Comparison of ENCODE assay signal across 21 cellular contexts in genomic region chr10:77866598-77866997, GRCh38. TPM values are rescaled to one million over a fixed set of nuclear protein-coding genes. Genes with fewer than 3 reads are reported as not detected.
DNase-seq lines count a peak whose midpoint lies in the region; ATAC-seq and TF ChIP-seq lines count a peak whose summit lies in the region.
"Had no signal": no experiment of that assay in that cellular context is flagged by ENCODE, and none has a peak within 500 bp of the region (broad histone marks: within the 10 kb centered on the region; RNA-seq: fewer than 3 reads in every experiment).

No MANE protein-coding gene starts in this region.

- peak overlapping the region in 1 of 3 donors; percentile 1 for H3K4me3 ChIP-seq in breast epithelium
- no peak overlapping the region for H3K4me3 ChIP-seq in mesodermal cell (ENCODE audit: extremely low read depth, insufficient read depth, low read length, poor library complexity, severe bottlenecking)
- H3K4me3 ChIP-seq: A549, colonic mucosa, heart left ventricle, left lung, neural progenitor cell had no signal

- H3K36me3 Mint-ChIP-seq in activated naive CD8-positive, alpha-beta T cell treated with anti-CD3 and anti-CD28 coated beads, Interleukin-2, amount 50 U/mL, for 24 hours (ENCODE audit: low read depth): no peaks in the 10 kb centered on the region
- no peaks in the 10 kb centered on the region for H3K36me3 Mint-ChIP-seq in activated naive CD8-positive, alpha-beta T cell treated with anti-CD3 and anti-CD28 coated beads for 36 hours

- no peak overlapping the region for H3K4me3 Mint-ChIP-seq in activated naive CD8-positive, alpha-beta T cell treated with anti-CD3 and anti-CD28 coated beads, Interleukin-2, amount 50 U/mL, for 24 hours
- H3K4me3 Mint-ChIP-seq in activated naive CD8-positive, alpha-beta T cell treated with anti-CD3 and anti-CD28 coated beads for 36 hours: no peak overlapping the region
- H3K4me3 Mint-ChIP-seq: B cell, neural progenitor cell had no signal

- 96% methylated on average over 3 of the region's 3 CpGs; no CpG with 5 or more reads in 1 of the 2 experiments for WGBS in mesodermal cell (ENCODE audit: insufficient coverage in 2 of 2), 2 experiments

- ATAC-seq in activated naive CD8-positive, alpha-beta T cell treated with anti-CD3 and anti-CD28 coated beads, Interleukin-2, amount 50 U/mL, for 24 hours: peak; percentile 12
- ATAC-seq in GM18867 (IDR thresholded peaks at IDR 0.05; ENCODE audit: unreplicated experiment): no peak
- ATAC-seq: heart left ventricle, SK-N-SH treated with all-trans-retinoic acid at 6 μM for 48 hours had no signal

- H3K27ac Mint-ChIP-seq in activated naive CD8-positive, alpha-beta T cell treated with anti-CD3 and anti-CD28 coated beads, Interleukin-2, amount 50 U/mL, for 24 hours: no peak overlapping the region
- no peak overlapping the region for H3K27ac Mint-ChIP-seq in activated naive CD8-positive, alpha-beta T cell treated with anti-CD3 and anti-CD28 coated beads for 36 hours
- H3K27ac Mint-ChIP-seq: B cell, neural progenitor cell had no signal

- no peak for DNase-seq in activated naive CD8-positive, alpha-beta T cell treated with anti-CD3 and anti-CD28 coated beads, Interleukin-2, amount 50 U/mL, for 24 hours
- no peak for DNase-seq in activated naive CD8-positive, alpha-beta T cell treated with anti-CD3 and anti-CD28 coated beads for 36 hours
- no peak for DNase-seq in breast epithelium (ENCODE audit: low spot score in 2 of 2)
- no peak for DNase-seq in NCI-H2196 treated with DMSO at 0.1 percent for 48 hours (lab: John Stamatoyannopoulos, UW; ENCODE audit: unreplicated experiment)
- no peak for DNase-seq in NCI-H524 treated with DMSO at 0.1 percent for 48 hours (lab: John Stamatoyannopoulos, UW)
- no peak for DNase-seq in DMS114 treated with DMSO at 0.1 percent for 48 hours (lab: John Stamatoyannopoulos, UW; ENCODE audit: unreplicated experiment)
- DNase-seq: activated effector memory CD4-positive, alpha-beta T cell treated with Interleukin-2 at 50 U/mL for 16 hours; DMS53; GF-D8; heart left ventricle; left lung; NCI-H187 treated with DMSO at 0.1 percent for 48 hours; WERI-Rb-1 had no signal

- no peak for TF ChIP-seq CTCF in breast epithelium (IDR thresholded peaks at IDR 0.05)

- H3K27me3 Mint-ChIP-seq in activated naive CD8-positive, alpha-beta T cell treated with anti-CD3 and anti-CD28 coated beads, Interleukin-2, amount 50 U/mL, for 24 hours: no peaks in the 10 kb centered on the region
- peaks cover 2% of the 10 kb centered on the region for H3K27me3 Mint-ChIP-seq in activated naive CD8-positive, alpha-beta T cell treated with anti-CD3 and anti-CD28 coated beads for 36 hours
- H3K27me3 Mint-ChIP-seq: B cell, progenitor cell of endocrine pancreas had no signal

- H3K4me1 ChIP-seq in breast epithelium (peaks cover 42 to 47% of the 10 kb centered on the region in 2 donors), mesodermal cell (ENCODE audit: control insufficient read depth, insufficient read depth, low read length, poor library complexity, severe bottlenecking) (peaks cover 41% of the 10 kb centered on the region)
- H3K4me1 ChIP-seq: A549, colonic mucosa, left lung had no signal

- no peaks in the 10 kb centered on the region for H3K9me3 Mint-ChIP-seq in activated naive CD8-positive, alpha-beta T cell treated with anti-CD3 and anti-CD28 coated beads, Interleukin-2, amount 50 U/mL, for 24 hours
- H3K9me3 Mint-ChIP-seq in activated naive CD8-positive, alpha-beta T cell treated with anti-CD3 and anti-CD28 coated beads for 36 hours: no peaks in the 10 kb centered on the region
- H3K9me3 Mint-ChIP-seq: neural progenitor cell had no signal

- no peaks in the 10 kb centered on the region for H3K27me3 ChIP-seq in breast epithelium
- H3K27me3 ChIP-seq: colonic mucosa, heart left ventricle, left lung, neural progenitor cell had no signal

- no peaks in the 10 kb centered on the region for H3K36me3 ChIP-seq in breast epithelium
- peaks cover 69% of the 10 kb centered on the region for H3K36me3 ChIP-seq in mesodermal cell (ENCODE audit: control insufficient read depth, insufficient read depth, low read length)
- H3K36me3 ChIP-seq: colonic mucosa, neural progenitor cell had no signal

- H3K27ac ChIP-seq in breast epithelium (peak overlapping the region; percentile 96 to 97), mesodermal cell (ENCODE audit: low read depth, low read length, severe bottlenecking) (peak overlapping the region; percentile 41)
- H3K27ac ChIP-seq: A549, colonic mucosa, left lung, neural progenitor cell had no signal

- intact Hi-C loops in breast epithelium (cut with DNase I; ENCODE audit: low total_unique reads): no loop called here

- TF ChIP-seq POLR2A in breast epithelium (IDR thresholded peaks at IDR 0.05): no peak

- H3K4me1 Mint-ChIP-seq in activated naive CD8-positive, alpha-beta T cell treated with anti-CD3 and anti-CD28 coated beads, Interleukin-2, amount 50 U/mL, for 24 hours: peaks cover 5% of the 10 kb centered on the region
- peaks cover 5% of the 10 kb centered on the region for H3K4me1 Mint-ChIP-seq in activated naive CD8-positive, alpha-beta T cell treated with anti-CD3 and anti-CD28 coated beads for 36 hours
- H3K4me1 Mint-ChIP-seq: B cell had no signal

- H3K9me3 ChIP-seq in breast epithelium (no peaks in the 10 kb centered on the region), mesodermal cell (ENCODE audit: control insufficient read depth, low read length) (no peaks in the 10 kb centered on the region)
- H3K9me3 ChIP-seq: A549, colonic mucosa, heart left ventricle, left lung had no signal

RNA-seq across cellular contexts. Expression of gene DLG5, which starts 60.0 kb away (rescaled TPM):
- total RNA-seq in activated naive CD8-positive, alpha-beta T cell treated with anti-CD3 and anti-CD28 coated beads for 36 hours: 1 to 10 TPM; 1.6 to 2.1 TPM
- 100 to 1,000 TPM in 2 of 3 donors, 10 to 100 TPM in 1; 43.0 to 192 (median 138) TPM for total RNA-seq in breast epithelium
- 56.2 TPM for polyA plus RNA-seq in mesodermal cell (2013, experiment 1 of 2)
- 52.8 TPM for polyA plus RNA-seq in mesodermal cell (2013, experiment 2 of 2)

Comparison
In these comparisons a context has a peak if more than half of its experiments do, and no peak if none do; other contexts are left out.
1. RNA of gene DLG5, which starts 60.0 kb away (total RNA-seq): 43.0 to 192 TPM in breast epithelium; 1.6 to 2.1 TPM in activated naive CD8-positive, alpha-beta T cell treated with anti-CD3 and anti-CD28 coated beads for 36 hours; every median in the first group is over 10 times any median in the second.